2 cellular contexts compared by ENCODE assay signal in genomic region chr10:102918817-102919236, GRCh38.
TF ChIP-seq lines count a peak whose summit lies in the region.

No MANE protein-coding gene starts in this region.

TF ChIP-seq in SK-N-SH, 30 proteins besides CTCF, POLR2A, EP300 and RAD21 (continued from another document):
- TF ChIP-seq, protein P1, sequence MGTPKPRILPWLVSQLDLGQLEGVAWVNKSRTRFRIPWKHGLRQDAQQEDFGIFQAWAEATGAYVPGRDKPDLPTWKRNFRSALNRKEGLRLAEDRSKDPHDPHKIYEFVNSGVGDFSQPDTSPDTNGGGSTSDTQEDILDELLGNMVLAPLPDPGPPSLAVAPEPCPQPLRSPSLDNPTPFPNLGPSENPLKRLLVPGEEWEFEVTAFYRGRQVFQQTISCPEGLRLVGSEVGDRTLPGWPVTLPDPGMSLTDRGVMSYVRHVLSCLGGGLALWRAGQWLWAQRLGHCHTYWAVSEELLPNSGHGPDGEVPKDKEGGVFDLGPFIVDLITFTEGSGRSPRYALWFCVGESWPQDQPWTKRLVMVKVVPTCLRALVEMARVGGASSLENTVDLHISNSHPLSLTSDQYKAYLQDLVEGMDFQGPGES (IDR thresholded peaks at IDR 0.05; ENCODE audit: low read depth, low read length), result no peak
- TF ChIP-seq, protein P2, sequence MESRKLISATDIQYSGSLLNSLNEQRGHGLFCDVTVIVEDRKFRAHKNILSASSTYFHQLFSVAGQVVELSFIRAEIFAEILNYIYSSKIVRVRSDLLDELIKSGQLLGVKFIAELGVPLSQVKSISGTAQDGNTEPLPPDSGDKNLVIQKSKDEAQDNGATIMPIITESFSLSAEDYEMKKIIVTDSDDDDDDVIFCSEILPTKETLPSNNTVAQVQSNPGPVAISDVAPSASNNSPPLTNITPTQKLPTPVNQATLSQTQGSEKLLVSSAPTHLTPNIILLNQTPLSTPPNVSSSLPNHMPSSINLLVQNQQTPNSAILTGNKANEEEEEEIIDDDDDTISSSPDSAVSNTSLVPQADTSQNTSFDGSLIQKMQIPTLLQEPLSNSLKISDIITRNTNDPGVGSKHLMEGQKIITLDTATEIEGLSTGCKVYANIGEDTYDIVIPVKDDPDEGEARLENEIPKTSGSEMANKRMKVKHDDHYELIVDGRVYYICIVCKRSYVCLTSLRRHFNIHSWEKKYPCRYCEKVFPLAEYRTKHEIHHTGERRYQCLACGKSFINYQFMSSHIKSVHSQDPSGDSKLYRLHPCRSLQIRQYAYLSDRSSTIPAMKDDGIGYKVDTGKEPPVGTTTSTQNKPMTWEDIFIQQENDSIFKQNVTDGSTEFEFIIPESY (IDR thresholded peaks at IDR 0.05; ENCODE audit: borderline replicate concordance, low read depth), result no peak
- TF ChIP-seq NRF1 (IDR thresholded peaks at IDR 0.05; ENCODE audit: low read depth, low read length), result no peak
- TF ChIP-seq MEF2A (IDR thresholded peaks at IDR 0.05; ENCODE audit: borderline replicate concordance, low read depth), result no peak
- no peak for TF ChIP-seq RFX5 (IDR thresholded peaks at IDR 0.05; ENCODE audit: low read length)
- no peak for TF ChIP-seq TEAD4 (IDR thresholded peaks at IDR 0.05; ENCODE audit: borderline replicate concordance, insufficient read depth)
- no peak for TF ChIP-seq SMC3 (IDR thresholded peaks at IDR 0.05; ENCODE audit: low read depth, low read length)
TF ChIP-seq in SK-N-SH: peak in this region for 0.

TF ChIP-seq in SK-N-SH treated with all-trans-retinoic acid at 6 μM for 48 hours, 23 proteins besides CTCF, POLR2A, EP300 and RAD21 (continued from another document):
- TF ChIP-seq, protein P3, sequence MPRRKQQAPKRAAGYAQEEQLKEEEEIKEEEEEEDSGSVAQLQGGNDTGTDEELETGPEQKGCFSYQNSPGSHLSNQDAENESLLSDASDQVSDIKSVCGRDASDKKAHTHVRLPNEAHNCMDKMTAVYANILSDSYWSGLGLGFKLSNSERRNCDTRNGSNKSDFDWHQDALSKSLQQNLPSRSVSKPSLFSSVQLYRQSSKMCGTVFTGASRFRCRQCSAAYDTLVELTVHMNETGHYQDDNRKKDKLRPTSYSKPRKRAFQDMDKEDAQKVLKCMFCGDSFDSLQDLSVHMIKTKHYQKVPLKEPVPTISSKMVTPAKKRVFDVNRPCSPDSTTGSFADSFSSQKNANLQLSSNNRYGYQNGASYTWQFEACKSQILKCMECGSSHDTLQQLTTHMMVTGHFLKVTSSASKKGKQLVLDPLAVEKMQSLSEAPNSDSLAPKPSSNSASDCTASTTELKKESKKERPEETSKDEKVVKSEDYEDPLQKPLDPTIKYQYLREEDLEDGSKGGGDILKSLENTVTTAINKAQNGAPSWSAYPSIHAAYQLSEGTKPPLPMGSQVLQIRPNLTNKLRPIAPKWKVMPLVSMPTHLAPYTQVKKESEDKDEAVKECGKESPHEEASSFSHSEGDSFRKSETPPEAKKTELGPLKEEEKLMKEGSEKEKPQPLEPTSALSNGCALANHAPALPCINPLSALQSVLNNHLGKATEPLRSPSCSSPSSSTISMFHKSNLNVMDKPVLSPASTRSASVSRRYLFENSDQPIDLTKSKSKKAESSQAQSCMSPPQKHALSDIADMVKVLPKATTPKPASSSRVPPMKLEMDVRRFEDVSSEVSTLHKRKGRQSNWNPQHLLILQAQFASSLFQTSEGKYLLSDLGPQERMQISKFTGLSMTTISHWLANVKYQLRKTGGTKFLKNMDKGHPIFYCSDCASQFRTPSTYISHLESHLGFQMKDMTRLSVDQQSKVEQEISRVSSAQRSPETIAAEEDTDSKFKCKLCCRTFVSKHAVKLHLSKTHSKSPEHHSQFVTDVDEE (CRISPR knock-in tag; IDR thresholded peaks at IDR 0.05), result no peak
- TF ChIP-seq PPARA (CRISPR knock-in tag; IDR thresholded peaks at IDR 0.05; ENCODE audit: borderline replicate concordance), result no peak
- TF ChIP-seq ZNF70 (CRISPR knock-in tag; IDR thresholded peaks at IDR 0.05), result no peak
- TF ChIP-seq ZFP30 (CRISPR knock-in tag; IDR thresholded peaks at IDR 0.05), result no peak
- no peak for TF ChIP-seq ESRRG (CRISPR knock-in tag; IDR thresholded peaks at IDR 0.05)
- TF ChIP-seq, protein P4, sequence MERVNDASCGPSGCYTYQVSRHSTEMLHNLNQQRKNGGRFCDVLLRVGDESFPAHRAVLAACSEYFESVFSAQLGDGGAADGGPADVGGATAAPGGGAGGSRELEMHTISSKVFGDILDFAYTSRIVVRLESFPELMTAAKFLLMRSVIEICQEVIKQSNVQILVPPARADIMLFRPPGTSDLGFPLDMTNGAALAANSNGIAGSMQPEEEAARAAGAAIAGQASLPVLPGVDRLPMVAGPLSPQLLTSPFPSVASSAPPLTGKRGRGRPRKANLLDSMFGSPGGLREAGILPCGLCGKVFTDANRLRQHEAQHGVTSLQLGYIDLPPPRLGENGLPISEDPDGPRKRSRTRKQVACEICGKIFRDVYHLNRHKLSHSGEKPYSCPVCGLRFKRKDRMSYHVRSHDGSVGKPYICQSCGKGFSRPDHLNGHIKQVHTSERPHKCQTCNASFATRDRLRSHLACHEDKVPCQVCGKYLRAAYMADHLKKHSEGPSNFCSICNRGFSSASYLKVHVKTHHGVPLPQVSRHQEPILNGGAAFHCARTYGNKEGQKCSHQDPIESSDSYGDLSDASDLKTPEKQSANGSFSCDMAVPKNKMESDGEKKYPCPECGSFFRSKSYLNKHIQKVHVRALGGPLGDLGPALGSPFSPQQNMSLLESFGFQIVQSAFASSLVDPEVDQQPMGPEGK (CRISPR knock-in tag; IDR thresholded peaks at IDR 0.05; ENCODE audit: borderline replicate concordance), result no peak
